In genomic region chr9:93610206-93610605, GRCh38 we compare ENCODE assay signal across 39 cellular contexts.
"Had no signal": no experiment of that assay in that cellular context is flagged by ENCODE, and none has a peak within 500 bp of the region (broad histone marks: within the 10 kb centered on the region; RNA-seq: fewer than 3 reads in every experiment).

No MANE protein-coding gene starts in this region.

- H3K4me1 ChIP-seq: adrenal gland, ascending aorta, body of pancreas, breast epithelium had no signal

- H3K4me1 Mint-ChIP-seq: activated naive CD4-positive, alpha-beta T cell treated with anti-CD3 and anti-CD28 coated beads, Interleukin-2, amount 10 ng/mL, durations not matched to agents 7 days and 5 days had no signal

- ATAC-seq: activated naive CD4-positive, alpha-beta T cell treated with anti-CD3 and anti-CD28 coated beads, Interleukin-2, amount 50 U/mL, for 72 hours; activated naive CD8-positive, alpha-beta T cell treated with anti-CD3 and anti-CD28 coated beads, Interleukin-2, amount 50 U/mL, for 24 hours; activated T-cell treated with anti-CD3 and anti-CD28 coated beads, Interleukin-2, amount 50 U/mL, for 4 hours; activated T-cell treated with anti-CD3 and anti-CD28 coated beads, Interleukin-2, amount 50 U/mL, for 72 hours; activated T-helper 17 cell treated with anti-CD3 and anti-CD28 coated beads, Interleukin-2, amount 50 U/mL, for 72 hours; body of pancreas had no signal

- H3K27me3 Mint-ChIP-seq: activated naive CD4-positive, alpha-beta T cell treated with anti-CD3 and anti-CD28 coated beads, Interleukin-2, amount 10 ng/mL, durations not matched to agents 7 days and 5 days; activated naive CD4-positive, alpha-beta T cell treated with anti-CD3 and anti-CD28 coated beads, Interleukin-2, amount 50 U/mL, for 24 hours; activated naive CD8-positive, alpha-beta T cell; activated naive CD8-positive, alpha-beta T cell treated with anti-CD3 and anti-CD28 coated beads for 36 hours; activated naive CD8-positive, alpha-beta T cell treated with anti-CD3 and anti-CD28 coated beads, Interleukin-2, amount 10 ng/mL, durations not matched to agents 7 days and 5 days; activated naive CD8-positive, alpha-beta T cell treated with anti-CD3 and anti-CD28 coated beads, Interleukin-2, amount 50 U/mL, for 24 hours; activated T-cell treated with anti-CD3 and anti-CD28 coated beads, Interleukin-2, amount 50 U/mL, for 24 hours; activated T-helper 17 cell treated with anti-CD3 and anti-CD28 coated beads, Interleukin-2, amount 50 U/mL, for 72 hours; brain; central memory CD8-positive, alpha-beta T cell had no signal

- H3K4me3 Mint-ChIP-seq: activated naive CD4-positive, alpha-beta T cell treated with anti-CD3 and anti-CD28 coated beads for 36 hours; activated naive CD4-positive, alpha-beta T cell treated with anti-CD3 and anti-CD28 coated beads, Interleukin-2, amount 10 ng/mL, durations not matched to agents 7 days and 5 days; activated naive CD4-positive, alpha-beta T cell treated with anti-CD3 and anti-CD28 coated beads, Interleukin-2, amount 50 U/mL, for 24 hours; activated naive CD8-positive, alpha-beta T cell; activated naive CD8-positive, alpha-beta T cell treated with anti-CD3 and anti-CD28 coated beads for 36 hours; activated naive CD8-positive, alpha-beta T cell treated with anti-CD3 and anti-CD28 coated beads, Interleukin-2, amount 10 ng/mL, durations not matched to agents 7 days and 5 days; activated naive CD8-positive, alpha-beta T cell treated with anti-CD3 and anti-CD28 coated beads, Interleukin-2, amount 50 U/mL, for 24 hours; activated T-cell treated with anti-CD3 and anti-CD28 coated beads, Interleukin-2, amount 50 U/mL, for 24 hours; activated T-cell treated with anti-CD3 and anti-CD28 coated beads, Interleukin-2, amount 50 U/mL, for 4 hours; activated T-cell treated with anti-CD3 and anti-CD28 coated beads, Interleukin-2, amount 50 U/mL, for 72 hours; activated T-helper 1 cell treated with anti-CD3 and anti-CD28 coated beads, Interleukin-12 subunit alpha, Interleukin-12 subunit beta, Interleukin-2, Interleukin-4 antibody, amounts not matched to agents 30 ng/mL and 10 ng/mL and 1 ng/mL, durations not matched to agents 14 hours and 24 hours and 36 hours; activated T-helper 17 cell treated with anti-CD3 and anti-CD28 coated beads, Interleukin-2, amount 50 U/mL, for 72 hours; brain; central memory CD8-positive, alpha-beta T cell had no signal

- H3K27ac ChIP-seq: adrenal gland, ascending aorta, body of pancreas, brain microvascular endothelial cell, breast epithelium, cardiac muscle cell had no signal

- H3K36me3 ChIP-seq: adrenal gland, ascending aorta, brain microvascular endothelial cell, breast epithelium, cardiac muscle cell had no signal

- H3K4me3 ChIP-seq: adrenal gland, ascending aorta, body of pancreas, breast epithelium, cardiac muscle cell had no signal

- DNase-seq: activated effector memory CD4-positive, alpha-beta T cell treated with anti-CD3 and anti-CD28 coated beads, Interleukin-2, amount 50 U/mL, for 16 hours; activated effector memory CD4-positive, alpha-beta T cell treated with Interleukin-2 at 50 U/mL for 16 hours; activated gamma-delta T cell; activated gamma-delta T cell treated with Interleukin-2 at 50 U/mL for 16 hours; activated naive CD4-positive, alpha-beta T cell; activated naive CD4-positive, alpha-beta T cell treated with anti-CD3 and anti-CD28 coated beads for 36 hours; activated naive CD4-positive, alpha-beta T cell treated with anti-CD3 and anti-CD28 coated beads, Interleukin-2, amount 10 ng/mL, durations not matched to agents 7 days and 5 days; activated naive CD4-positive, alpha-beta T cell treated with anti-CD3 and anti-CD28 coated beads, Interleukin-2, amount 50 U/mL, for 16 hours; activated naive CD4-positive, alpha-beta T cell treated with Interleukin-2 at 50 U/mL for 16 hours; activated naive CD8-positive, alpha-beta T cell treated with anti-CD3 and anti-CD28 coated beads for 36 hours; activated naive CD8-positive, alpha-beta T cell treated with anti-CD3 and anti-CD28 coated beads, Interleukin-2, amount 10 ng/mL, durations not matched to agents 7 days and 5 days; activated naive CD8-positive, alpha-beta T cell treated with anti-CD3 and anti-CD28 coated beads, Interleukin-2, amount 50 U/mL, for 24 hours; activated T-cell treated with anti-CD3 and anti-CD28 coated beads, Interleukin-2, amount 50 U/mL, for 1 hour; activated T-cell treated with anti-CD3 and anti-CD28 coated beads, Interleukin-2, amount 50 U/mL, for 24 hours; activated T-cell treated with anti-CD3 and anti-CD28 coated beads, Interleukin-2, amount 50 U/mL, for 4 hours; activated T-cell treated with anti-CD3 and anti-CD28 coated beads, Interleukin-2, amount 50 U/mL, for 72 hours; amniotic stem cell; amygdala; anterior cingulate cortex; aorta; body of pancreas; brain microvascular endothelial cell; caudate nucleus; central memory CD4-positive, alpha-beta T cell; cerebellar nuclear complex had no signal

- H3K27ac Mint-ChIP-seq: activated naive CD4-positive, alpha-beta T cell treated with anti-CD3 and anti-CD28 coated beads for 36 hours; activated naive CD4-positive, alpha-beta T cell treated with anti-CD3 and anti-CD28 coated beads, Interleukin-2, amount 10 ng/mL, durations not matched to agents 7 days and 5 days; activated naive CD4-positive, alpha-beta T cell treated with anti-CD3 and anti-CD28 coated beads, Interleukin-2, amount 50 U/mL, for 24 hours; activated naive CD8-positive, alpha-beta T cell; activated naive CD8-positive, alpha-beta T cell treated with anti-CD3 and anti-CD28 coated beads for 36 hours; activated naive CD8-positive, alpha-beta T cell treated with anti-CD3 and anti-CD28 coated beads, Interleukin-2, amount 10 ng/mL, durations not matched to agents 7 days and 5 days; activated naive CD8-positive, alpha-beta T cell treated with anti-CD3 and anti-CD28 coated beads, Interleukin-2, amount 50 U/mL, for 24 hours; activated T-cell treated with anti-CD3 and anti-CD28 coated beads, Interleukin-2, amount 50 U/mL, for 24 hours; activated T-cell treated with anti-CD3 and anti-CD28 coated beads, Interleukin-2, amount 50 U/mL, for 72 hours; activated T-helper 1 cell treated with anti-CD3 and anti-CD28 coated beads, Interleukin-12 subunit alpha, Interleukin-12 subunit beta, Interleukin-2, Interleukin-4 antibody, amounts not matched to agents 30 ng/mL and 10 ng/mL and 1 ng/mL, durations not matched to agents 14 hours and 24 hours and 36 hours; activated T-helper 17 cell treated with anti-CD3 and anti-CD28 coated beads, Interleukin-2, amount 50 U/mL, for 72 hours; activated T-helper 2 cell treated with anti-CD3 and anti-CD28 coated beads, Interferon-gamma antibody, Interleukin-2, Interleukin-4, amounts not matched to agents 10 μg/mL and 5 μg/mL and 100 μg/mL, durations not matched to agents 14 hours and 24 hours and 36 hours; brain had no signal

- H3K9me3 Mint-ChIP-seq: activated naive CD4-positive, alpha-beta T cell treated with anti-CD3 and anti-CD28 coated beads, Interleukin-2, amount 50 U/mL, for 24 hours had no signal

- H3K27me3 ChIP-seq: adrenal gland, ascending aorta, body of pancreas, brain microvascular endothelial cell, breast epithelium, cardiac muscle cell had no signal

- H3K9me3 ChIP-seq: body of pancreas had no signal

- FAIRE-seq: astrocyte, bronchial epithelial cell had no signal
